In genomic region chr2:130755234-130756040, GRCh38 we compare ENCODE assay signal across 11 cellular contexts. TPM values are rescaled to one million over a fixed set of nuclear protein-coding genes. Genes with fewer than 3 reads are reported as not detected.
DNase-seq lines count a peak whose midpoint lies in the region; ATAC-seq and TF ChIP-seq lines count a peak whose summit lies in the region.
"Had no signal": no experiment of that assay in that cellular context is flagged by ENCODE, and none has a peak within 500 bp of the region (broad histone marks: within the 10 kb centered on the region; RNA-seq: fewer than 3 reads in every experiment).

TSS of gene AMER3 (plus strand) at chr2:130755540. CDS start at chr2:130762073, 6,533 bp downstream.

- TF ChIP-seq CTCF in hepatocyte (IDR thresholded peaks at IDR 0.05; ENCODE audit: poor library complexity) (no peak), spleen (IDR thresholded peaks at IDR 0.05 in 8 of 11, conservative IDR thresholded peaks at IDR 0.05 in 3 of 11) (no peak)

- H3K9me3 Mint-ChIP-seq in activated T-helper 1 cell treated with anti-CD3 and anti-CD28 coated beads, Interleukin-12 subunit alpha, Interleukin-12 subunit beta, Interleukin-2, Interleukin-4 antibody, amounts not matched to agents 30 ng/mL and 10 ng/mL and 1 ng/mL, durations not matched to agents 14 hours and 24 hours and 36 hours = no peaks in the 10 kb centered on the region

- no peak within 1 kb of the TSS for H3K27ac Mint-ChIP-seq in activated T-helper 1 cell treated with anti-CD3 and anti-CD28 coated beads, Interleukin-12 subunit alpha, Interleukin-12 subunit beta, Interleukin-2, Interleukin-4 antibody, amounts not matched to agents 30 ng/mL and 10 ng/mL and 1 ng/mL, durations not matched to agents 14 hours and 24 hours and 36 hours

- peaks cover 35% of the 10 kb centered on the region for H3K27me3 Mint-ChIP-seq in activated T-helper 1 cell treated with anti-CD3 and anti-CD28 coated beads, Interleukin-12 subunit alpha, Interleukin-12 subunit beta, Interleukin-2, Interleukin-4 antibody, amounts not matched to agents 30 ng/mL and 10 ng/mL and 1 ng/mL, durations not matched to agents 14 hours and 24 hours and 36 hours (ENCODE audit: insufficient read depth)

- H3K9me2 ChIP-seq in hepatocyte (replicated peaks; ENCODE audit: insufficient read depth) = no peaks in the 10 kb centered on the region

- ATAC-seq in HG03097 (IDR thresholded peaks at IDR 0.05; ENCODE audit: low FRiP score, unreplicated experiment) = no peak

- WGBS in hepatocyte (ENCODE audit: low lambda C conversion rate, missing lambda C conversion rate) = 5% methylated on average over 24 of the region's 41 CpGs
- 2 to 8% (median 4%) methylated on average over 31 to 41 of the region's 41 CpGs for WGBS in spleen, 5 donors

- H3K27ac ChIP-seq in hepatocyte (peak within 1 kb of the TSS; percentile 77), spleen (no peak within 1 kb of the TSS)
- H3K27ac ChIP-seq: vagina had no signal

- no peaks in the 10 kb centered on the region for H3K4me1 ChIP-seq in hepatocyte (ENCODE audit: insufficient read depth)
- H3K4me1 ChIP-seq in spleen = peaks cover 0 to 11% (median 6%) of the 10 kb centered on the region in 6 donors

- peak; percentile 57 for DNase-seq in DMS 273 (lab: John Stamatoyannopoulos, UW; ENCODE audit: unreplicated experiment)
- DNase-seq in DMS 273 treated with DMSO at 0.1 percent for 48 hours (lab: John Stamatoyannopoulos, UW) = no peak
- DNase-seq in NCI-H510A treated with DMSO at 0.1 percent for 48 hours (lab: John Stamatoyannopoulos, UW) = peak; percentile 69
- peak; percentile 73 for DNase-seq in hepatocyte (ENCODE audit: low spot score)
- DNase-seq in spleen = peak; percentile 69
- DNase-seq in activated T-helper 1 cell treated with anti-CD3 and anti-CD28 coated beads, Interleukin-12 subunit alpha, Interleukin-12 subunit beta, Interleukin-2, Interleukin-4 antibody, amounts not matched to agents 30 ng/mL and 10 ng/mL and 1 ng/mL, durations not matched to agents 14 hours and 24 hours and 36 hours (ENCODE audit: low spot score) = no peak
- no peak for DNase-seq in OCI-M1 (lab: John Stamatoyannopoulos, UW)

- H3K36me3 Mint-ChIP-seq in activated T-helper 1 cell treated with anti-CD3 and anti-CD28 coated beads, Interleukin-12 subunit alpha, Interleukin-12 subunit beta, Interleukin-2, Interleukin-4 antibody, amounts not matched to agents 30 ng/mL and 10 ng/mL and 1 ng/mL, durations not matched to agents 14 hours and 24 hours and 36 hours (ENCODE audit: low read depth) = no peaks in the 10 kb centered on the region

- H2AFZ ChIP-seq in hepatocyte = peak within 1 kb of the TSS; percentile 45

- H3K9me3 ChIP-seq in hepatocyte (ENCODE audit: low read depth) (no peaks in the 10 kb centered on the region), spleen (no peaks in the 10 kb centered on the region)
- H3K9me3 ChIP-seq: vagina had no signal

- H3K4me3 ChIP-seq in hepatocyte (peak within 1 kb of the TSS; percentile 42), spleen (peak within 1 kb of the TSS in 4 of 8 donors; percentile 8 to 61 (median 18))
- H3K4me3 ChIP-seq: vagina had no signal

- no peak within 1 kb of the TSS for H3K4me3 Mint-ChIP-seq in activated T-helper 1 cell treated with anti-CD3 and anti-CD28 coated beads, Interleukin-12 subunit alpha, Interleukin-12 subunit beta, Interleukin-2, Interleukin-4 antibody, amounts not matched to agents 30 ng/mL and 10 ng/mL and 1 ng/mL, durations not matched to agents 14 hours and 24 hours and 36 hours

- H3K27me3 ChIP-seq in hepatocyte = peaks cover 39% of the 10 kb centered on the region
- peaks cover 0 to 89% (median 32%) of the 10 kb centered on the region in 7 donors for H3K27me3 ChIP-seq in spleen (replicated peaks in 1 of 7)

- no peak for TF ChIP-seq POLR2A in spleen (IDR thresholded peaks at IDR 0.05)

- H3K36me3 ChIP-seq in hepatocyte (replicated peaks; ENCODE audit: insufficient read depth, low read depth) (no peaks in the 10 kb centered on the region), spleen (no peaks in the 10 kb centered on the region)
- H3K36me3 ChIP-seq: vagina had no signal

- H3K4me2 ChIP-seq in hepatocyte = peak within 1 kb of the TSS; percentile 97

- no peaks in the 10 kb centered on the region for H4K20me1 ChIP-seq in hepatocyte (ENCODE audit: insufficient read depth, poor library complexity, severe bottlenecking)

- no peaks in the 10 kb centered on the region for H3K4me1 Mint-ChIP-seq in activated T-helper 1 cell treated with anti-CD3 and anti-CD28 coated beads, Interleukin-12 subunit alpha, Interleukin-12 subunit beta, Interleukin-2, Interleukin-4 antibody, amounts not matched to agents 30 ng/mL and 10 ng/mL and 1 ng/mL, durations not matched to agents 14 hours and 24 hours and 36 hours (ENCODE audit: low read depth)

- H3K79me2 ChIP-seq in hepatocyte = no peaks in the 10 kb centered on the region

- intact Hi-C loops in spleen (cut with DNase I; ENCODE audit: low total_unique reads) = no loop called here
- intact Hi-C loops in activated T-helper 1 cell treated with anti-CD3 and anti-CD28 coated beads, Interleukin-12 subunit alpha, Interleukin-12 subunit beta, Interleukin-2, Interleukin-4 antibody, amounts not matched to agents 30 ng/mL and 10 ng/mL and 1 ng/mL, durations not matched to agents 14 hours and 24 hours and 36 hours (cut with micrococcal nuclease) = no loop called here

RNA-seq across cellular contexts. Expression of gene AMER3, which starts in this region (rescaled TPM):
- total RNA-seq in hepatocyte (1.00 and 1.4 TPM in 2 replicates), spleen (not detected)
- polyA plus RNA-seq in hepatocyte (0.05 and 0.50 TPM in 2 replicates), spleen (not detected)
- total RNA-seq in activated T-helper 1 cell treated with anti-CD3 and anti-CD28 coated beads, Interleukin-12 subunit alpha, Interleukin-12 subunit beta, Interleukin-2, Interleukin-4 antibody, amounts not matched to agents 30 ng/mL and 10 ng/mL and 1 ng/mL, durations not matched to agents 14 hours and 24 hours and 36 hours = not detected in 2 replicates
- total RNA-seq: A172; activated CD8-positive, alpha-beta memory T cell treated with anti-CD3 and anti-CD28 coated beads for 36 hours; vagina had no signal

Comparison
In these comparisons a context has a peak if more than half of its experiments do, and no peak if none do; other contexts are left out.
1. DNase-seq: peak in DMS 273 (single experiment), NCI-H510A treated with DMSO at 0.1 percent for 48 hours (single experiment) and hepatocyte (single experiment); none in DMS 273 treated with DMSO at 0.1 percent for 48 hours (single experiment), activated T-helper 1 cell treated with anti-CD3 and anti-CD28 coated beads, Interleukin-12 subunit alpha, Interleukin-12 subunit beta, Interleukin-2, Interleukin-4 antibody, amounts not matched to agents 30 ng/mL and 10 ng/mL and 1 ng/mL, durations not matched to agents 14 hours and 24 hours and 36 hours (single experiment) and OCI-M1 (single experiment).
2. Peak in DNase-seq in spleen; RNA of the gene not detected or under 1 TPM.